ENCODE assay signal across 9 cellular contexts in genomic region chr2:218229851-218230250, GRCh38. TPM values are rescaled to one million over a fixed set of nuclear protein-coding genes. Genes with fewer than 3 reads are reported as not detected.
DNase-seq lines count a peak whose midpoint lies in the region; ATAC-seq and TF ChIP-seq lines count a peak whose summit lies in the region.
"Had no signal": no experiment of that assay in that cellular context is flagged by ENCODE, and none has a peak within 500 bp of the region (broad histone marks: within the 10 kb centered on the region; RNA-seq: fewer than 3 reads in every experiment).

No MANE protein-coding gene starts in this region.

- DNase-seq in GM12865 (ENCODE audit: low read depth) (peak; percentile 38), RWPE1 (ENCODE audit: low spot score) (no peak), epithelial cell of esophagus (ENCODE audit: low read depth) (peak; percentile 82), spleen (no peak), NCI-H187 (lab: John Stamatoyannopoulos, UW) (no peak), hypothalamus (lab: John Stamatoyannopoulos, UW) (no peak)

- no peak for ATAC-seq in HG03565 (IDR thresholded peaks at IDR 0.05; ENCODE audit: unreplicated experiment)
- no peak for ATAC-seq in GM19328 (IDR thresholded peaks at IDR 0.05; ENCODE audit: unreplicated experiment)

- no peak for TF ChIP-seq POLR2A in spleen (IDR thresholded peaks at IDR 0.05)

- POLR2A ChIA-PET in RWPE1 (lab: Yijun Ruan, JAX; ENCODE audit: low non-redundant PET) = interaction anchor here (0.8 kb wide), 1 partner anchor 11 kb away, joined by 5 read pairs; no protein-coding TSS in a partner anchor

- CTCF ChIA-PET in RWPE1 (lab: Yijun Ruan, JAX) = interaction anchor here (0.6 to 1.0 kb wide), 4 partner anchors 10 to 75 kb away, joined by 3 to 4 read pairs (median 4); no protein-coding TSS in a partner anchor

- peaks cover 5 to 100% (median 91%) of the 10 kb centered on the region in 6 donors for H3K36me3 ChIP-seq in spleen

- TF ChIP-seq CTCF in GM12865 (IDR thresholded peaks at IDR 0.05; ENCODE audit: insufficient read depth, low read depth, low read length, missing control alignments) (no peak), RWPE1 (conservative IDR thresholded peaks at IDR 0.05; ENCODE audit: low read depth) (no peak), epithelial cell of esophagus (IDR thresholded peaks at IDR 0.05; ENCODE audit: insufficient read depth, low read depth, low read length, missing control alignments) (no peak), spleen (IDR thresholded peaks at IDR 0.05 in 8 of 11, conservative IDR thresholded peaks at IDR 0.05 in 3 of 11) (no peak)

- H3K4me1 ChIP-seq in spleen = peaks cover 22 to 87% (median 65%) of the 10 kb centered on the region in 6 donors

- H3K9me3 ChIP-seq in spleen = no peaks in the 10 kb centered on the region

- peak overlapping the region; percentile 74 for H3K27ac ChIP-seq in RWPE1
- peak overlapping the region; percentile 29 to 85 (median 76) for H3K27ac ChIP-seq in spleen

- 67 to 79% (median 70%) methylated on average over 4 of the region's 4 CpGs for WGBS in spleen, 5 donors

- intact Hi-C loops in spleen (cut with DNase I; ENCODE audit: low total_unique reads) = no loop called here

- no peaks in the 10 kb centered on the region for H3K27me3 ChIP-seq in spleen (replicated peaks in 1 of 7)

- H3K4me3 ChIP-seq in GM12865 (ENCODE audit: low read depth, low read length) (peak overlapping the region; percentile 19; the same call in 1 of the 2 replicates), epithelial cell of esophagus (ENCODE audit: low read length) (no peak overlapping the region), spleen (peak overlapping the region in 1 of 8 donors; percentile 12)
- H3K4me3 ChIP-seq: skin epidermis had no signal

RNA-seq across cellular contexts. Expression of gene ARPC2, which starts 12.9 kb away (rescaled TPM):
- 100 to 1,000 TPM; 344 to 554 (median 430) TPM for total RNA-seq in spleen
- 100 to 1,000 TPM; 262 to 317 (median 289) TPM for polyA plus RNA-seq in spleen

RNA-seq across cellular contexts. Expression of gene GPBAR1, which starts 31.0 kb away (rescaled TPM):
- 10 to 100 TPM in 1 of 7 donors, 1 to 10 TPM in 6; 2.6 to 13.9 (median 7.3) TPM for total RNA-seq in spleen
- polyA plus RNA-seq in spleen = 1 to 10 TPM; 1.4 to 9.0 (median 2.9) TPM

RNA-seq across cellular contexts. Expression of gene AAMP, which starts 40.1 kb away (rescaled TPM):
- total RNA-seq in spleen = 10 to 100 TPM; 55.6 to 84.6 (median 61.9) TPM
- polyA plus RNA-seq in spleen = 10 to 100 TPM; 54.1 to 93.8 (median 65.6) TPM

RNA-seq across cellular contexts. Expression of gene PNKD, which starts 40.5 kb away (rescaled TPM):
- 10 to 100 TPM; 41.4 to 61.2 (median 47.7) TPM for total RNA-seq in spleen
- 10 to 100 TPM; 69.0 to 92.1 (median 83.5) TPM for polyA plus RNA-seq in spleen

Comparison
In these comparisons a context has a peak if more than half of its experiments do, and no peak if none do; other contexts are left out.
1. DNase-seq: peak in GM12865 (single experiment) and epithelial cell of esophagus (single experiment); none in RWPE1 (single experiment), spleen (single experiment), NCI-H187 (0 of 2) and hypothalamus (0 of 51).